Comparison of ENCODE assay signal across 9 cellular contexts in genomic region chr11:20156280-20156875, GRCh38. TPM values are rescaled to one million over a fixed set of nuclear protein-coding genes. Genes with fewer than 3 reads are reported as not detected.
DNase-seq lines count a peak whose midpoint lies in the region; ATAC-seq and TF ChIP-seq lines count a peak whose summit lies in the region.
"Had no signal": no experiment of that assay in that cellular context is flagged by ENCODE, and none has a peak within 500 bp of the region (broad histone marks: within the 10 kb centered on the region; RNA-seq: fewer than 3 reads in every experiment).

No MANE protein-coding gene starts in this region.

- H3K4me3 Mint-ChIP-seq in CD14-positive monocyte (peak overlapping the region; percentile 49 to 85), nephron progenitor cell (peak overlapping the region; percentile 76)
- peak overlapping the region; percentile 62 for H3K4me3 Mint-ChIP-seq in activated naive CD8-positive, alpha-beta T cell treated with anti-CD3 and anti-CD28 coated beads for 36 hours

- H3K4me1 Mint-ChIP-seq in CD14-positive monocyte (peaks cover 10% of the 10 kb centered on the region), nephron progenitor cell (peaks cover 38% of the 10 kb centered on the region)
- H3K4me1 Mint-ChIP-seq in activated naive CD8-positive, alpha-beta T cell treated with anti-CD3 and anti-CD28 coated beads for 36 hours = peaks cover 23% of the 10 kb centered on the region

- intact Hi-C loops in CD14-positive monocyte (cut with micrococcal nuclease) = no loop called here

- H3K27me3 Mint-ChIP-seq in CD14-positive monocyte (ENCODE audit: low read depth in 3 of 3) (peaks cover 71 to 89% (median 76%) of the 10 kb centered on the region in 3 donors), nephron progenitor cell (ENCODE audit: low read depth, poor library complexity) (peaks cover 91% of the 10 kb centered on the region)
- H3K27me3 Mint-ChIP-seq in activated naive CD8-positive, alpha-beta T cell treated with anti-CD3 and anti-CD28 coated beads for 36 hours = peaks cover 64% of the 10 kb centered on the region

- H3K36me3 Mint-ChIP-seq in CD14-positive monocyte (peaks cover 0 to 5% of the 10 kb centered on the region in 2 donors), nephron progenitor cell (ENCODE audit: low read depth) (no peaks in the 10 kb centered on the region)
- H3K36me3 Mint-ChIP-seq in activated naive CD8-positive, alpha-beta T cell treated with anti-CD3 and anti-CD28 coated beads for 36 hours = peaks cover 13% of the 10 kb centered on the region

- DNase-seq in CD14-positive monocyte (ENCODE audit: low spot score) (no peak), NCI-H510A treated with DMSO at 0.1 percent for 48 hours (lab: John Stamatoyannopoulos, UW) (peak; percentile 76), nephron progenitor cell (peak; percentile 34), NCI-H226 (no peak)
- peak; percentile 39 for DNase-seq in activated naive CD8-positive, alpha-beta T cell treated with anti-CD3 and anti-CD28 coated beads for 36 hours
- DNase-seq: DND-41 had no signal

- ATAC-seq in GM21447 (IDR thresholded peaks at IDR 0.05; ENCODE audit: unreplicated experiment) = no peak
- no peak for ATAC-seq in HG03280 (IDR thresholded peaks at IDR 0.05; ENCODE audit: unreplicated experiment)
- no peak for ATAC-seq in HG02610 (IDR thresholded peaks at IDR 0.05; ENCODE audit: unreplicated experiment)

- H3K9me3 Mint-ChIP-seq in CD14-positive monocyte = peaks cover 2 to 30% (median 20%) of the 10 kb centered on the region in 7 donors
- peaks cover 11% of the 10 kb centered on the region for H3K9me3 Mint-ChIP-seq in activated naive CD8-positive, alpha-beta T cell treated with anti-CD3 and anti-CD28 coated beads for 36 hours
- peaks cover 5% of the 10 kb centered on the region for H3K9me3 Mint-ChIP-seq in nephron progenitor cell

- H3K27ac Mint-ChIP-seq in CD14-positive monocyte (no peak overlapping the region), nephron progenitor cell (no peak overlapping the region)
- H3K27ac Mint-ChIP-seq in activated naive CD8-positive, alpha-beta T cell treated with anti-CD3 and anti-CD28 coated beads for 36 hours = no peak overlapping the region

- TF ChIP-seq CTCF in CD14-positive monocyte (IDR thresholded peaks at IDR 0.05) (no peak), nephron progenitor cell (IDR thresholded peaks at IDR 0.05) (no peak)

RNA-seq across cellular contexts. Expression of gene DBX1, which starts 3.9 kb away (rescaled TPM):
- not detected for polyA plus RNA-seq in CD14-positive monocyte
- not detected for total RNA-seq in activated naive CD8-positive, alpha-beta T cell treated with anti-CD3 and anti-CD28 coated beads for 36 hours

Comparison
In these comparisons a context has a peak if more than half of its experiments do, and no peak if none do; other contexts are left out.
1. DNase-seq: peak in NCI-H510A treated with DMSO at 0.1 percent for 48 hours (single experiment), activated naive CD8-positive, alpha-beta T cell treated with anti-CD3 and anti-CD28 coated beads for 36 hours (single experiment) and nephron progenitor cell (single experiment); none in CD14-positive monocyte (single experiment) and NCI-H226 (single experiment).
2. Peak in every context shown above with its lines, with median percentiles within 50 percentile points of each other: H3K4me3 Mint-ChIP-seq.